In the genomic region with DNA sequence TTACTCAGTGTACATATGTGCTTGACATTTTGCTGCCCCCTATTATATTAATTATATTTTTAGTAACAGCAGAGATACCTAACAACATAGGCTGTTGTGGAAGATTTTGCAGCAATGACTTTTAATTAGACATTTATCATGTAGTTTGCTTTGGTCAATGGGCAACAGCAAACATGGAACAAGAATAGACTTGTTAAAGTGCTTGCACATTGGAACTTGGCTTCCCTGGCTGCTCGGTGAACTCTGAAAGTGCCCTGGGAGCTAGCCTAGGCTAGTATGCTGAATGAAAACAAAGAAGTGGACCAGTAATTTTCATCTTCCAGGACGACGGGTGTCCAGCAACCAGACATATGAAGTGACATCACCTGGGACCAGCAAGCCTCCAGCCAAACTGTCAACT, we compare ENCODE assay signal across 14 cellular contexts.
DNase-seq lines count a peak whose midpoint lies in the region; TF ChIP-seq lines count a peak whose summit lies in the region.
"Had no signal": no experiment of that assay in that cellular context is flagged by ENCODE, and none has a peak within 500 bp of the region (broad histone marks: within the 10 kb centered on the region; RNA-seq: fewer than 3 reads in every experiment).

No MANE protein-coding gene starts in this region.

- no peaks in the 10 kb centered on the region for H3K36me3 ChIP-seq in mesenchymal stem cell (ENCODE audit: control insufficient read depth in 1 of 2, insufficient read depth in 2 of 2, low read depth in 1 of 2, low read length in 2 of 2)
- H3K36me3 ChIP-seq in hepatocyte (replicated peaks; ENCODE audit: insufficient read depth, low read depth) = no peaks in the 10 kb centered on the region

- H3K4ac ChIP-seq in mesenchymal stem cell (ENCODE audit: low read depth in 1 of 2, low read length in 2 of 2) = no peak overlapping the region

- H3K9ac ChIP-seq in mesenchymal stem cell (ENCODE audit: low read length) = no peak overlapping the region

- H3K23ac ChIP-seq in mesenchymal stem cell (ENCODE audit: low read length in 2 of 2) = no peak overlapping the region

- H3K4me1 ChIP-seq in mesenchymal stem cell (ENCODE audit: control insufficient read depth, insufficient read depth, low read depth, low read length) = no peaks in the 10 kb centered on the region
- H3K4me1 ChIP-seq in hepatocyte (ENCODE audit: insufficient read depth) = no peaks in the 10 kb centered on the region

- H2BK15ac ChIP-seq in mesenchymal stem cell (ENCODE audit: low read depth, poor library complexity, severe bottlenecking) = no peak overlapping the region

- DNase-seq in SHP77 treated with DMSO at 0.1 percent for 48 hours (lab: John Stamatoyannopoulos, UW) (peak; percentile 14), SHP77 (lab: John Stamatoyannopoulos, UW) (no peak), NCI-H146 treated with DMSO at 0.1 percent for 48 hours (lab: John Stamatoyannopoulos, UW; ENCODE audit: unreplicated experiment) (peak; percentile 78), NCI-H748 treated with DMSO at 0.1 percent for 48 hours (lab: John Stamatoyannopoulos, UW) (peak; percentile 52), mesenchymal stem cell (no peak), KBM-7 (no peak), hepatocyte (ENCODE audit: low spot score) (no peak), foreskin melanocyte (no peak)
- DNase-seq: KG1, MV-4-11, NCI-H1436 treated with DMSO at 0.1 percent for 48 hours, SIG-M5, T-helper 1 cell had no signal

- H3K9me3 ChIP-seq in mesenchymal stem cell (ENCODE audit: control insufficient read depth, low read length) = no peaks in the 10 kb centered on the region
- H3K9me3 ChIP-seq in hepatocyte (ENCODE audit: low read depth) = no peaks in the 10 kb centered on the region

- no peak overlapping the region for H2BK5ac ChIP-seq in mesenchymal stem cell (ENCODE audit: low read depth, low read length, poor library complexity, severe bottlenecking)

- H2AK5ac ChIP-seq in mesenchymal stem cell (ENCODE audit: low read length, severe bottlenecking) = no peak overlapping the region

- WGBS in mesenchymal stem cell = 89% methylated on average over 3 of the region's 3 CpGs
- WGBS in hepatocyte (ENCODE audit: low lambda C conversion rate, missing lambda C conversion rate) = 50% methylated on average over 3 of the region's 3 CpGs

- H3K27ac ChIP-seq in mesenchymal stem cell (ENCODE audit: low read length, poor library complexity, severe bottlenecking) (no peak overlapping the region), hepatocyte (no peak overlapping the region)
- H3K27ac ChIP-seq: 22Rv1 had no signal

- in situ Hi-C loops in KBM-7 (cut with MboI; ENCODE audit: low pct_unique_long_range_greater_than_20kb, low sequenced_read_pairs) = no loop called here

- H2BK12ac ChIP-seq in mesenchymal stem cell (ENCODE audit: low read length in 2 of 2) = no peak overlapping the region

- no peaks in the 10 kb centered on the region for H4K20me1 ChIP-seq in hepatocyte (ENCODE audit: insufficient read depth, poor library complexity, severe bottlenecking)

- H3K27me3 ChIP-seq in mesenchymal stem cell (ENCODE audit: control insufficient read depth in 1 of 2, insufficient read depth in 1 of 2, low read length in 2 of 2) = no peaks in the 10 kb centered on the region
- no peaks in the 10 kb centered on the region for H3K27me3 ChIP-seq in hepatocyte

- H3K4me3 ChIP-seq in mesenchymal stem cell (ENCODE audit: insufficient read depth in 1 of 2, low read depth in 1 of 2, low read length in 2 of 2) (no peak overlapping the region), hepatocyte (no peak overlapping the region)

- H3K14ac ChIP-seq in mesenchymal stem cell (ENCODE audit: low read length in 2 of 2) = no peak overlapping the region

- no peak overlapping the region for H2BK120ac ChIP-seq in mesenchymal stem cell (ENCODE audit: low read depth, low read length)

- H2AFZ ChIP-seq in mesenchymal stem cell (ENCODE audit: low read depth, low read length) (peak overlapping the region; percentile 27), hepatocyte (no peak overlapping the region)

- TF ChIP-seq CTCF in hepatocyte (IDR thresholded peaks at IDR 0.05; ENCODE audit: poor library complexity) = no peak

- H3K79me2 ChIP-seq in hepatocyte = no peaks in the 10 kb centered on the region

- H3K18ac ChIP-seq in mesenchymal stem cell (ENCODE audit: low read depth in 1 of 2, low read length in 2 of 2) = no peak overlapping the region

- no peak overlapping the region for H4K91ac ChIP-seq in mesenchymal stem cell (ENCODE audit: low read length)

- H3K4me2 ChIP-seq in mesenchymal stem cell (ENCODE audit: low read length, poor library complexity, severe bottlenecking) = peak overlapping the region; percentile 11
- H3K4me2 ChIP-seq in hepatocyte = no peak overlapping the region

- no peak overlapping the region for H4K8ac ChIP-seq in mesenchymal stem cell (ENCODE audit: low read length)

- no peaks in the 10 kb centered on the region for H3K79me1 ChIP-seq in mesenchymal stem cell (replicated peaks; ENCODE audit: low read length, poor library complexity, severe bottlenecking)

- H3K9me2 ChIP-seq in hepatocyte (replicated peaks; ENCODE audit: insufficient read depth) = no peaks in the 10 kb centered on the region

Comparison
In these comparisons a context has a peak if more than half of its experiments do, and no peak if none do; other contexts are left out.
1. DNase-seq: peak in SHP77 treated with DMSO at 0.1 percent for 48 hours (single experiment), NCI-H146 treated with DMSO at 0.1 percent for 48 hours (single experiment) and NCI-H748 treated with DMSO at 0.1 percent for 48 hours (single experiment); none in SHP77 (0 of 2), mesenchymal stem cell (single experiment), KBM-7 (single experiment), hepatocyte (single experiment) and foreskin melanocyte (single experiment).